Comparison of ENCODE assay signal across 1 cellular context in the genomic region with DNA sequence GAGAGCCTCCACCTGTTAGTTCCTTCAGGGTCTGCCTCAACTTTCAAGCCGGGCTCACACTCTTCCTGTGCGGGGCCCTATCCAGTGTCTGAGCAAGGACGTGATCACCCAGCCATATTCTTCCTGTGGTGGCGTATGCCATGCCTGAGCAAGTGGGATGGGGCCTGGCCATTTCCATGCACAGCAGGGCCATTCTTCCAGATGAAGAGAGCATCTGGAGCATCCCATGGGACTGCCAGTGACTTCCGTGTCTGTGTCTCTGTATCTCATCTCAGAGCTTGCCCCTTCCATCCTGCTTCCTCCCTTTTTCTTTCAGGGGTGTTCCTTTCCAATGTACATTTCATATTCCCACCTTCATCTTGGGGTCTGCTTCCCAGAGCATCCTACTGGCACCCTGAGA.
TF ChIP-seq lines count a peak whose summit lies in the region.

No MANE protein-coding gene starts in this region.

TF ChIP-seq in H1, 55 proteins besides CTCF, POLR2A, EP300 and RAD21:
- TF ChIP-seq POU5F1 (IDR thresholded peaks at IDR 0.05; ENCODE audit: low read depth, low read length), result no peak
- no peak for TF ChIP-seq CHD2 (IDR thresholded peaks at IDR 0.05; ENCODE audit: low read length)
- TF ChIP-seq SIRT6 (IDR thresholded peaks at IDR 0.05; ENCODE audit: low read length), result no peak
- no peak for TF ChIP-seq BRCA1 (IDR thresholded peaks at IDR 0.05; ENCODE audit: low read depth, low read length)
- TF ChIP-seq SIX5 (IDR thresholded peaks at IDR 0.05; ENCODE audit: low read depth, low read length), result no peak
- TF ChIP-seq KDM1A (IDR thresholded peaks at IDR 0.05; ENCODE audit: borderline replicate concordance, low read length), result no peak
- TF ChIP-seq, protein P1, sequence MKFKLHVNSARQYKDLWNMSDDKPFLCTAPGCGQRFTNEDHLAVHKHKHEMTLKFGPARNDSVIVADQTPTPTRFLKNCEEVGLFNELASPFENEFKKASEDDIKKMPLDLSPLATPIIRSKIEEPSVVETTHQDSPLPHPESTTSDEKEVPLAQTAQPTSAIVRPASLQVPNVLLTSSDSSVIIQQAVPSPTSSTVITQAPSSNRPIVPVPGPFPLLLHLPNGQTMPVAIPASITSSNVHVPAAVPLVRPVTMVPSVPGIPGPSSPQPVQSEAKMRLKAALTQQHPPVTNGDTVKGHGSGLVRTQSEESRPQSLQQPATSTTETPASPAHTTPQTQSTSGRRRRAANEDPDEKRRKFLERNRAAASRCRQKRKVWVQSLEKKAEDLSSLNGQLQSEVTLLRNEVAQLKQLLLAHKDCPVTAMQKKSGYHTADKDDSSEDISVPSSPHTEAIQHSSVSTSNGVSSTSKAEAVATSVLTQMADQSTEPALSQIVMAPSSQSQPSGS (IDR thresholded peaks at IDR 0.05; ENCODE audit: low read length), result no peak
- no peak for TF ChIP-seq YY1 (IDR thresholded peaks at IDR 0.05; ENCODE audit: low read depth, low read length)
- no peak for TF ChIP-seq RXRA (IDR thresholded peaks at IDR 0.05; ENCODE audit: insufficient read depth, low read depth, low read length)
- TF ChIP-seq EZH2 (IDR thresholded peaks at IDR 0.05; ENCODE audit: low read depth, low read length, severe bottlenecking), result no peak
- TF ChIP-seq BACH1 (IDR thresholded peaks at IDR 0.05; ENCODE audit: low read length), result no peak
- TF ChIP-seq KDM5A (IDR thresholded peaks at IDR 0.05; ENCODE audit: low read length), result no peak
- TF ChIP-seq GTF2F1 (IDR thresholded peaks at IDR 0.05; ENCODE audit: borderline replicate concordance, low read depth, low read length), result no peak
- no peak for TF ChIP-seq EGR1 (IDR thresholded peaks at IDR 0.05; ENCODE audit: borderline replicate concordance, low read depth, low read length)
TF ChIP-seq in H1: peak in this region for 0.
